ENCODE assay signal across 10 cellular contexts in the genomic region with DNA sequence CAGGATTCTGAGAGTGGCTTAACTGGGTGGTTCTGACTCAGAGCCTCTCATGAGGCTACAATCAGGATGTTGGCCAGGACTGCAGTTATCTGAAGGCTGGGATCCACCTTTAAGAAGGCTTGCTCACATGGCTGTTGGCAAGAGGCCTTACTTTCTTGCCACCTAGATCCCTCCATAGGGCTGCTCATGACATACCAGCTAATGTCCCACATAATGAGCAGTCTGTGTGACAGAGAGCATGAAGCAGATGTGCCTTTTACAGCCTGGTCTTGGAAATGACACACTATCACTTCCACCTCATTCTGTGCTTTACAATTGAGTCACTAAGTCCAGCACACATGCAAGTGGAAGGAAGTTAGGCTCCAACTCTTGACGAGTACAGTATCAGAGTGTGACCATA. TPM values are rescaled to one million over a fixed set of nuclear protein-coding genes. Genes with fewer than 3 reads are reported as not detected.
DNase-seq lines count a peak whose midpoint lies in the region; ATAC-seq and TF ChIP-seq lines count a peak whose summit lies in the region.
"Had no signal": no experiment of that assay in that cellular context is flagged by ENCODE, and none has a peak within 500 bp of the region (broad histone marks: within the 10 kb centered on the region; RNA-seq: fewer than 3 reads in every experiment).

No MANE protein-coding gene starts in this region.

- H2AFZ ChIP-seq in trophoblast cell (ENCODE audit: insufficient read depth, low read length, poor library complexity): no peak overlapping the region

- no CpG with 5 or more reads among the region's 1 CpG for WGBS in trophoblast cell (ENCODE audit: extremely low coverage, insufficient coverage, insufficient read length)

- H3K4me3 ChIP-seq in brain microvascular endothelial cell (ENCODE audit: low read depth, low read length): no peak overlapping the region
- H3K4me3 ChIP-seq in trophoblast cell (ENCODE audit: low read depth, low read length): no peak overlapping the region
- no peak overlapping the region for H3K4me3 ChIP-seq in upper lobe of right lung
- H3K4me3 ChIP-seq: colonic mucosa had no signal

- H3K4me1 ChIP-seq in trophoblast cell (ENCODE audit: control insufficient read depth in 1 of 2, insufficient read depth in 2 of 2, low read length in 2 of 2): no peaks in the 10 kb centered on the region
- H3K4me1 ChIP-seq in upper lobe of right lung: no peaks in the 10 kb centered on the region
- H3K4me1 ChIP-seq: colonic mucosa had no signal

- H4K8ac ChIP-seq in trophoblast cell (ENCODE audit: low read depth, low read length): no peak overlapping the region

- TF ChIP-seq CTCF in brain microvascular endothelial cell (IDR thresholded peaks at IDR 0.05; ENCODE audit: low read depth, low read length, missing control alignments) (no peak), upper lobe of right lung (IDR thresholded peaks at IDR 0.05) (no peak)

- in situ Hi-C loops in KBM-7 (cut with MboI; ENCODE audit: low pct_unique_long_range_greater_than_20kb, low sequenced_read_pairs) (no loop called here), brain microvascular endothelial cell (cut with HindIII; ENCODE audit: low pct_ligation_motif_present, low sequenced_read_pairs) (no loop called here)

- intact Hi-C loops in upper lobe of right lung (cut with DNase I): no loop called here

- peak; percentile 34 for ATAC-seq in GM18907 (IDR thresholded peaks at IDR 0.05; ENCODE audit: unreplicated experiment)
- no peak for ATAC-seq in GM21737 (IDR thresholded peaks at IDR 0.05; ENCODE audit: unreplicated experiment)
- no peak for ATAC-seq in upper lobe of right lung

- H3K18ac ChIP-seq in trophoblast cell (ENCODE audit: low read length): no peak overlapping the region

- no peak overlapping the region for H3K14ac ChIP-seq in trophoblast cell (ENCODE audit: low read length)

- no peak overlapping the region for H2BK120ac ChIP-seq in trophoblast cell (ENCODE audit: insufficient read depth, low read length, poor library complexity)

- H3K27ac ChIP-seq in brain microvascular endothelial cell (no peak overlapping the region), trophoblast cell (ENCODE audit: low read depth, low read length) (no peak overlapping the region), upper lobe of right lung (no peak overlapping the region)
- H3K27ac ChIP-seq: colonic mucosa had no signal

- no peaks in the 10 kb centered on the region for H3K27me3 ChIP-seq in brain microvascular endothelial cell (replicated peaks)
- no peaks in the 10 kb centered on the region for H3K27me3 ChIP-seq in trophoblast cell (ENCODE audit: insufficient read depth, low read length)
- H3K27me3 ChIP-seq in upper lobe of right lung: no peaks in the 10 kb centered on the region
- H3K27me3 ChIP-seq: colonic mucosa had no signal

- H4K12ac ChIP-seq in trophoblast cell (ENCODE audit: low read depth, low read length): no peak overlapping the region

- H2BK12ac ChIP-seq in trophoblast cell (ENCODE audit: low read length): no peak overlapping the region

- DNase-seq in ELR (ENCODE audit: low read depth) (peak; percentile 66), KBM-7 (peak; percentile 75), brain microvascular endothelial cell (peak; percentile 31), NCI-H1436 treated with DMSO at 0.1 percent for 48 hours (lab: John Stamatoyannopoulos, UW) (no peak), trophoblast cell (no peak), upper lobe of right lung (no peak)
- DNase-seq: colonic mucosa, kidney glomerular epithelial cell had no signal

- peaks cover 1% of the 10 kb centered on the region for H3K36me3 ChIP-seq in brain microvascular endothelial cell (replicated peaks)
- no peaks in the 10 kb centered on the region for H3K36me3 ChIP-seq in trophoblast cell (ENCODE audit: control insufficient read depth in 1 of 2, insufficient read depth in 2 of 2, low read length in 2 of 2)
- no peaks in the 10 kb centered on the region for H3K36me3 ChIP-seq in upper lobe of right lung
- H3K36me3 ChIP-seq: colonic mucosa had no signal

- no peak overlapping the region for H3K9ac ChIP-seq in trophoblast cell (ENCODE audit: low read length)

- H3K79me2 ChIP-seq in trophoblast cell (ENCODE audit: control insufficient read depth, insufficient read depth, low read length, poor library complexity): peaks cover 3% of the 10 kb centered on the region

- no peak overlapping the region for H2BK5ac ChIP-seq in trophoblast cell (ENCODE audit: low read depth, low read length, poor library complexity)

- no peak overlapping the region for H3K4ac ChIP-seq in trophoblast cell (ENCODE audit: low read depth, low read length)

- H4K91ac ChIP-seq in trophoblast cell (ENCODE audit: low read depth, low read length): no peak overlapping the region

- no peaks in the 10 kb centered on the region for H3K9me3 ChIP-seq in trophoblast cell (ENCODE audit: insufficient read depth, low read depth, low read length)
- no peaks in the 10 kb centered on the region for H3K9me3 ChIP-seq in upper lobe of right lung
- H3K9me3 ChIP-seq: colonic mucosa had no signal

- H2AK5ac ChIP-seq in trophoblast cell (ENCODE audit: low read length): no peak overlapping the region

- peaks cover 9% of the 10 kb centered on the region for H3K79me1 ChIP-seq in trophoblast cell (ENCODE audit: low read length)

- no peak overlapping the region for H3K4me2 ChIP-seq in trophoblast cell (ENCODE audit: low read length)

- H3K23ac ChIP-seq in trophoblast cell (ENCODE audit: low read length): no peak overlapping the region

RNA-seq across cellular contexts. Expression of a gene that starts 4.3 kb away (rescaled TPM):
- 159 and 161 TPM in 2 replicates for polyA plus RNA-seq in trophoblast cell (2013)
- total RNA-seq in upper lobe of right lung: 170 TPM

RNA-seq across cellular contexts. Expression of a gene that starts 27.3 kb away (rescaled TPM):
- 22.0 and 22.6 TPM in 2 replicates for polyA plus RNA-seq in trophoblast cell (2013)
- 121 TPM for total RNA-seq in upper lobe of right lung

RNA-seq across cellular contexts. Expression of a gene that starts 30.4 kb away (rescaled TPM):
- 7.7 and 7.9 TPM in 2 replicates for polyA plus RNA-seq in trophoblast cell (2013)
- 14.6 TPM for total RNA-seq in upper lobe of right lung

RNA-seq across cellular contexts. Expression of a gene that starts 48.4 kb away (rescaled TPM):
- polyA plus RNA-seq in trophoblast cell (2013): 118 TPM in 2 replicates
- total RNA-seq in upper lobe of right lung: 93.4 TPM

Comparison
In these comparisons a context has a peak if more than half of its experiments do, and no peak if none do; other contexts are left out.
1. DNase-seq: peak in ELR (single experiment), KBM-7 (single experiment) and brain microvascular endothelial cell (single experiment); none in NCI-H1436 treated with DMSO at 0.1 percent for 48 hours (single experiment), trophoblast cell (0 of 2) and upper lobe of right lung (single experiment).